In genomic region chr5:95617057-95617456, GRCh38 we compare ENCODE assay signal across 2 cellular contexts.
TF ChIP-seq lines count a peak whose summit lies in the region.

No MANE protein-coding gene starts in this region.

TF ChIP-seq in SK-N-SH, 30 proteins besides CTCF, POLR2A, EP300 and RAD21 (continued from another document):
- TF ChIP-seq ELF1 (IDR thresholded peaks at IDR 0.05) (no peak), GABPA (IDR thresholded peaks at IDR 0.05; ENCODE audit: low read depth) (no peak), REST (IDR thresholded peaks at IDR 0.05; ENCODE audit: low read depth, low read length) (no peak), MXI1 (IDR thresholded peaks at IDR 0.05; ENCODE audit: low read depth, low read length) (no peak), FOXJ3 (CRISPR knock-in tag; IDR thresholded peaks at IDR 0.05) (no peak), TAF1 (IDR thresholded peaks at IDR 0.05; ENCODE audit: borderline replicate concordance, low read depth, low read length) (no peak), SIN3A (IDR thresholded peaks at IDR 0.05; ENCODE audit: borderline replicate concordance, low read depth, low read length) (no peak), RFX5 (IDR thresholded peaks at IDR 0.05; ENCODE audit: low read length) (no peak)

TF ChIP-seq in SK-N-SH treated with all-trans-retinoic acid at 6 μM for 48 hours, 23 proteins besides CTCF, POLR2A, EP300 and RAD21 (continued from another document):
- TF ChIP-seq TSHZ2 (CRISPR knock-in tag; IDR thresholded peaks at IDR 0.05): no peak
- TF ChIP-seq CSDC2 (CRISPR knock-in tag; IDR thresholded peaks at IDR 0.05): no peak
- no peak for TF ChIP-seq ESRRG (CRISPR knock-in tag; IDR thresholded peaks at IDR 0.05)
- no peak for TF ChIP-seq OSR1 (CRISPR knock-in tag; IDR thresholded peaks at IDR 0.05)
- no peak for TF ChIP-seq RARB (CRISPR knock-in tag; IDR thresholded peaks at IDR 0.05)
- TF ChIP-seq ZC3H10 (CRISPR knock-in tag; IDR thresholded peaks at IDR 0.05): no peak
- no peak for TF ChIP-seq SNAI2 (CRISPR knock-in tag; IDR thresholded peaks at IDR 0.05)
